1 cellular context compared by ENCODE assay signal in genomic region chr10:102033787-102034186, GRCh38.
TF ChIP-seq lines count a peak whose summit lies in the region.

No MANE protein-coding gene starts in this region.

TF ChIP-seq in GM12878, 131 proteins besides CTCF, POLR2A, EP300 and RAD21:
- TF ChIP-seq BRCA1 (IDR thresholded peaks at IDR 0.05; ENCODE audit: low read depth, low read length) (no peak), NFYA (IDR thresholded peaks at IDR 0.05; ENCODE audit: borderline replicate concordance, low read depth, low read length) (no peak), E4F1 (IDR thresholded peaks at IDR 0.05; ENCODE audit: borderline replicate concordance, partially characterized antibody) (no peak), CEBPZ (IDR thresholded peaks at IDR 0.05; ENCODE audit: low read depth, low read length) (no peak), SMAD5 (IDR thresholded peaks at IDR 0.05; ENCODE audit: low read depth) (no peak), ZBED1 (IDR thresholded peaks at IDR 0.05; ENCODE audit: borderline replicate concordance) (no peak), SREBF2 (IDR thresholded peaks at IDR 0.05; ENCODE audit: low read length) (no peak), ZNF622 (IDR thresholded peaks at IDR 0.05) (no peak), BCL3 (IDR thresholded peaks at IDR 0.05; ENCODE audit: borderline replicate concordance, insufficient read depth, low read depth, low read length, poor library complexity, severe bottlenecking) (no peak), HSF1 (IDR thresholded peaks at IDR 0.05; ENCODE audit: low read depth, low read length) (no peak), KAT2A (conservative IDR thresholded peaks at IDR 0.05; ENCODE audit: control insufficient read depth, low read depth, low read length) (no peak), IRF5 (IDR thresholded peaks at IDR 0.05; ENCODE audit: borderline replicate concordance) (no peak), SUPT20H (IDR thresholded peaks at IDR 0.05; ENCODE audit: borderline replicate concordance, control insufficient read depth, low read depth, low read length) (no peak), PAX8 (IDR thresholded peaks at IDR 0.05) (no peak), TCF12 (IDR thresholded peaks at IDR 0.05; ENCODE audit: low read depth, low read length) (no peak), WRNIP1 (IDR thresholded peaks at IDR 0.05; ENCODE audit: borderline replicate concordance, low read depth, low read length) (no peak), TCF7 (IDR thresholded peaks at IDR 0.05; ENCODE audit: borderline replicate concordance) (no peak), CREM (IDR thresholded peaks at IDR 0.05; ENCODE audit: low read depth) (no peak), NR2F1 (conservative IDR thresholded peaks at IDR 0.05) (no peak), RB1 (IDR thresholded peaks at IDR 0.05; ENCODE audit: borderline replicate concordance) (no peak)
